In the genomic region with DNA sequence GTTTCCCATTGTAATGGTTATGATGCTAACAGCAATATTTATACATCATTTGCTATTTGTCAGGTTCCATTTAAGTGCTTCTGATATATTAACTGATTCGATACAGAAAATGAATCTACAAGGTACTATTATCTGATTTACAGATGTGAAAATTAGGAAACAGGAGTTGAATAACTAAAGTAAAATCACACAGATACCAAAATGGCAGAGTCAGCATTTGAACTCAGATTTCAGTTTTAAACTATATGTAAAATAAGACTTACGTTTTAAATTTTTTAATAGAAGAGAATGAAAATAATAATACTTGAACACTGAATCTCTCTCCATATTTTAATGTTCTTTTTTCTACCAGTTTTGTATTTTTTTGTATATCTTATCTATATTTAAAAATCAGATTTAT, we compare ENCODE assay signal across 32 cellular contexts.
"Had no signal": no experiment of that assay in that cellular context is flagged by ENCODE, and none has a peak within 500 bp of the region (broad histone marks: within the 10 kb centered on the region; RNA-seq: fewer than 3 reads in every experiment).

No MANE protein-coding gene starts in this region.

- ATAC-seq: activated T-helper 17 cell treated with anti-CD3 and anti-CD28 coated beads, Interleukin-2, amount 50 U/mL, for 72 hours; Panc1; SK-N-SH treated with all-trans-retinoic acid at 6 μM for 48 hours had no signal

- H3K27ac ChIP-seq: cardiac muscle cell, VCaP had no signal

- DNase-seq: activated B cell treated with CpG ODN at 0.5 μM for 24 hours; activated CD4-positive, alpha-beta memory T cell treated with anti-CD3 and anti-CD28 coated beads for 36 hours; activated CD4-positive, alpha-beta T cell treated with anti-CD3 and anti-CD28 coated beads for 4 hours; activated CD4-positive, alpha-beta T cell treated with anti-CD3 and anti-CD28 coated beads, Interleukin-2, amount 50 U/mL, for 1 hour; activated CD4-positive, CD25-positive, alpha-beta regulatory T cell treated with anti-CD3 and anti-CD28 coated beads, Interleukin-2, amount 50 U/mL, for 72 hours; activated CD8-positive, alpha-beta memory T cell treated with anti-CD3 and anti-CD28 coated beads, Interleukin-2, amount 50 U/mL, for 4 hours; activated effector memory CD4-positive, alpha-beta T cell treated with anti-CD3 and anti-CD28 coated beads, Interleukin-2, amount 50 U/mL, for 16 hours; activated naive CD4-positive, alpha-beta T cell; activated naive CD4-positive, alpha-beta T cell treated with anti-CD3 and anti-CD28 coated beads, Interleukin-2, amount 50 U/mL, for 16 hours; activated naive CD8-positive, alpha-beta T cell treated with anti-CD3 and anti-CD28 coated beads for 36 hours; activated T-cell treated with anti-CD3 and anti-CD28 coated beads, Interleukin-2, amount 50 U/mL, for 48 hours; amniotic stem cell; aorta; MM.1S; MV-4-11; NCI-H1092; NCI-H1436 treated with DMSO at 0.1 percent for 48 hours; NCI-H1694 treated with DMSO at 0.1 percent for 48 hours; NCI-H2029; NCI-H345; NCI-H524 treated with DMSO at 0.1 percent for 48 hours; RPMI8226; SIG-M5; SW 1271; T-helper 1 cell; T-helper 2 cell; T-helper 9 cell had no signal

- H3K36me3 ChIP-seq: cardiac muscle cell had no signal

- H3K4me3 ChIP-seq: cardiac muscle cell had no signal

- H3K27me3 ChIP-seq: cardiac muscle cell had no signal
